Comparison of ENCODE assay signal across 13 cellular contexts in the genomic region with DNA sequence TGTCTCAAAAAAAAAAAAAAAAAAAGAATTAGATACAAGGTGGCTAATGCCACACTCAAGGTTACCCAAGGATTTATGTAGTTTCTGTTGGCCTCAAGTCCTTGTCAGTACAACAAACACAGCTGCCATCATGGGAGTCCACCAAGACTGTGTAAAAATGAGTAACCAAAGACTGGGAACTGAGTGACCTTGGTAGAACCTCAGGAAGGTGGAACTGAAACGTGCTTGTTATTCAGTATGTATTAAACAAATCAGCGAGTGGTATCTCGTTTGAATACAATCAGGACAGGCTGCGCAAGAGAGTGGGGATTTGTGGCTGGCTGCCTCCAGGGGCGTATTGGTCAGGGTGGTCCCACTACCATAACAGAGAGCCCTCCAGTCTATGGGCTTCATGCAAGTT. TPM values are rescaled to one million over a fixed set of nuclear protein-coding genes. Genes with fewer than 3 reads are reported as not detected.
DNase-seq lines count a peak whose midpoint lies in the region; ATAC-seq, FAIRE-seq and TF ChIP-seq lines count a peak whose summit lies in the region.
"Had no signal": no experiment of that assay in that cellular context is flagged by ENCODE, and none has a peak within 500 bp of the region (broad histone marks: within the 10 kb centered on the region; RNA-seq: fewer than 3 reads in every experiment).

No MANE protein-coding gene starts in this region.

- no peak overlapping the region for H3K4me3 Mint-ChIP-seq in activated T-helper 1 cell treated with anti-CD3 and anti-CD28 coated beads, Interleukin-12 subunit alpha, Interleukin-12 subunit beta, Interleukin-2, Interleukin-4 antibody, amounts not matched to agents 30 ng/mL and 10 ng/mL and 1 ng/mL, durations not matched to agents 14 hours and 24 hours and 36 hours
- H3K4me3 Mint-ChIP-seq: naive thymus-derived CD8-positive, alpha-beta T cell had no signal

- DNase-seq in A549 (ENCODE audit: low read depth in 1 of 2, low spot score in 1 of 2): no peak
- DNase-seq in dorsolateral prefrontal cortex: no peak
- DNase-seq in omental fat pad (ENCODE audit: low spot score): no peak
- DNase-seq in NCI-H524 treated with DMSO at 0.1 percent for 48 hours (lab: John Stamatoyannopoulos, UW): no peak
- no peak for DNase-seq in activated T-helper 1 cell treated with anti-CD3 and anti-CD28 coated beads, Interleukin-12 subunit alpha, Interleukin-12 subunit beta, Interleukin-2, Interleukin-4 antibody, amounts not matched to agents 30 ng/mL and 10 ng/mL and 1 ng/mL, durations not matched to agents 14 hours and 24 hours and 36 hours (ENCODE audit: low spot score)
- DNase-seq: activated CD4-positive, alpha-beta T cell treated with anti-CD3 and anti-CD28 coated beads for 1 hour; central memory CD4-positive, alpha-beta T cell; naive thymus-derived CD8-positive, alpha-beta T cell had no signal

- peak; percentile 13 for FAIRE-seq in A549 (lab: Jason Lieb, UNC)

- H3K27ac ChIP-seq in A549: no peak overlapping the region
- H3K27ac ChIP-seq in dorsolateral prefrontal cortex: no peak overlapping the region

- TF ChIP-seq CTCF in A549 (IDR thresholded peaks at IDR 0.05) (no peak), dorsolateral prefrontal cortex (IDR thresholded peaks at IDR 0.05 in 54 of 56, conservative IDR thresholded peaks at IDR 0.05 in 2 of 56; ENCODE audit: low read depth in 1 of 56, partially characterized antibody in 56 of 56) (no peak), omental fat pad (IDR thresholded peaks at IDR 0.05) (no peak)

- H3K9me3 ChIP-seq in A549: no peaks in the 10 kb centered on the region

- WGBS in A549 (ENCODE audit: missing lambda C conversion rate): 69% methylated on average over 5 of the region's 5 CpGs

- TF ChIP-seq POLR2A in A549 (IDR thresholded peaks at IDR 0.05; ENCODE audit: low read length): no peak

- H3K27me3 ChIP-seq in dorsolateral prefrontal cortex: no peaks in the 10 kb centered on the region

- no peak overlapping the region for H3K4me3 ChIP-seq in A549
- H3K4me3 ChIP-seq in dorsolateral prefrontal cortex: no peak overlapping the region

- no peaks in the 10 kb centered on the region for H3K36me3 Mint-ChIP-seq in activated T-helper 1 cell treated with anti-CD3 and anti-CD28 coated beads, Interleukin-12 subunit alpha, Interleukin-12 subunit beta, Interleukin-2, Interleukin-4 antibody, amounts not matched to agents 30 ng/mL and 10 ng/mL and 1 ng/mL, durations not matched to agents 14 hours and 24 hours and 36 hours (ENCODE audit: low read depth)
- H3K36me3 Mint-ChIP-seq: naive thymus-derived CD8-positive, alpha-beta T cell had no signal

- peaks cover 12% of the 10 kb centered on the region for H3K27me3 Mint-ChIP-seq in activated T-helper 1 cell treated with anti-CD3 and anti-CD28 coated beads, Interleukin-12 subunit alpha, Interleukin-12 subunit beta, Interleukin-2, Interleukin-4 antibody, amounts not matched to agents 30 ng/mL and 10 ng/mL and 1 ng/mL, durations not matched to agents 14 hours and 24 hours and 36 hours (ENCODE audit: insufficient read depth)

- no peak for ATAC-seq in A549
- ATAC-seq in GM19023 (IDR thresholded peaks at IDR 0.05; ENCODE audit: unreplicated experiment): peak; percentile 70
- peak; percentile 58 for ATAC-seq in HG02642 (IDR thresholded peaks at IDR 0.05; ENCODE audit: poor library complexity, unreplicated experiment)
- peak; percentile 59 for ATAC-seq in HG03558 (IDR thresholded peaks at IDR 0.05; ENCODE audit: extremely low read depth, unreplicated experiment)
- ATAC-seq in omental fat pad (ENCODE audit: low FRiP score): no peak
- ATAC-seq: naive thymus-derived CD8-positive, alpha-beta T cell had no signal

- no peaks in the 10 kb centered on the region for H3K9me3 Mint-ChIP-seq in activated T-helper 1 cell treated with anti-CD3 and anti-CD28 coated beads, Interleukin-12 subunit alpha, Interleukin-12 subunit beta, Interleukin-2, Interleukin-4 antibody, amounts not matched to agents 30 ng/mL and 10 ng/mL and 1 ng/mL, durations not matched to agents 14 hours and 24 hours and 36 hours
- H3K9me3 Mint-ChIP-seq: naive thymus-derived CD8-positive, alpha-beta T cell had no signal

- H3K4me1 ChIP-seq in A549: no peaks in the 10 kb centered on the region; the same call in 2 of the 3 replicates

- H3K4me2 ChIP-seq in A549: no peak overlapping the region

- intact Hi-C loops in dorsolateral prefrontal cortex (cut with DNase I): no loop called here
- intact Hi-C loops in activated T-helper 1 cell treated with anti-CD3 and anti-CD28 coated beads, Interleukin-12 subunit alpha, Interleukin-12 subunit beta, Interleukin-2, Interleukin-4 antibody, amounts not matched to agents 30 ng/mL and 10 ng/mL and 1 ng/mL, durations not matched to agents 14 hours and 24 hours and 36 hours (cut with micrococcal nuclease): no loop called here

- H3K27ac Mint-ChIP-seq in activated T-helper 1 cell treated with anti-CD3 and anti-CD28 coated beads, Interleukin-12 subunit alpha, Interleukin-12 subunit beta, Interleukin-2, Interleukin-4 antibody, amounts not matched to agents 30 ng/mL and 10 ng/mL and 1 ng/mL, durations not matched to agents 14 hours and 24 hours and 36 hours: no peak overlapping the region
- H3K27ac Mint-ChIP-seq: naive thymus-derived CD8-positive, alpha-beta T cell had no signal

- no peak for TF ChIP-seq RAD21 in A549 (conservative IDR thresholded peaks at IDR 0.05 in 1 of 2, IDR thresholded peaks at IDR 0.05 in 1 of 2)

- POLR2A ChIA-PET in A549 (lab: Yijun Ruan, JAX): interaction anchor here (0.6 kb wide), 1 partner anchor 309 kb away, joined by 3 read pairs; no protein-coding TSS in a partner anchor

- no peak for TF ChIP-seq EP300 in A549 (IDR thresholded peaks at IDR 0.05)

- CTCF ChIA-PET in A549 (lab: Yijun Ruan, JAX): interaction anchor here (0.6 to 7.8 kb wide), 12 partner anchors 8 to 391 kb away, joined by 3 to 59 read pairs (median 4); no protein-coding TSS in a partner anchor

- H3K4me1 Mint-ChIP-seq in activated T-helper 1 cell treated with anti-CD3 and anti-CD28 coated beads, Interleukin-12 subunit alpha, Interleukin-12 subunit beta, Interleukin-2, Interleukin-4 antibody, amounts not matched to agents 30 ng/mL and 10 ng/mL and 1 ng/mL, durations not matched to agents 14 hours and 24 hours and 36 hours (ENCODE audit: low read depth): no peaks in the 10 kb centered on the region

TF ChIP-seq in A549, 52 proteins besides CTCF, POLR2A, EP300 and RAD21 (continues in another document):
- TF ChIP-seq ZFP36 (IDR thresholded peaks at IDR 0.05; ENCODE audit: borderline replicate concordance, partially characterized antibody) (no peak), EHF (CRISPR knock-in tag; IDR thresholded peaks at IDR 0.05) (no peak), HOXB13 (CRISPR knock-in tag; IDR thresholded peaks at IDR 0.05; ENCODE audit: low read depth) (no peak), RNF2 (IDR thresholded peaks at IDR 0.05; ENCODE audit: borderline replicate concordance, low read depth) (no peak)

RNA-seq across cellular contexts. Expression of a gene that starts 1.6 kb away (rescaled TPM):
- polyA plus RNA-seq in A549 (2011; rRNA removed) (not detected in 2 replicates), A549 (2017; fragmentation: RNase III; extraction: RNeasy Plus Mini Kit Qiagen cat#74134 plus additional on column Dnase treatment) (0.08 TPM in 1 of 3 replicates, not detected in the others)
- 0.01 TPM in 1 of 2 replicates, not detected in the other for polyA plus RNA-seq in A549 (2012; cell fraction: cytosol; rRNA removed)
- not detected in 2 replicates for polyA plus RNA-seq in A549 (2012; cell fraction: nucleus; rRNA removed)
- polyA minus RNA-seq in A549 (2011; rRNA and poly(A)+ RNA removed): not detected in 2 replicates
- total RNA-seq in dorsolateral prefrontal cortex (not detected), omental fat pad (under 1 TPM in 1 of 4 donors, not detected in 3; 0.25 TPM)
- not detected in 2 replicates for total RNA-seq in activated T-helper 1 cell treated with anti-CD3 and anti-CD28 coated beads, Interleukin-12 subunit alpha, Interleukin-12 subunit beta, Interleukin-2, Interleukin-4 antibody, amounts not matched to agents 30 ng/mL and 10 ng/mL and 1 ng/mL, durations not matched to agents 14 hours and 24 hours and 36 hours
- total RNA-seq: naive thymus-derived CD8-positive, alpha-beta T cell; skeletal muscle tissue had no signal
- polyA plus RNA-seq: AG04450 had no signal

RNA-seq across cellular contexts. Expression of a gene that starts 24.6 kb away (rescaled TPM):
- polyA plus RNA-seq in A549 (2011; rRNA removed) (not detected in 2 replicates), A549 (2017; fragmentation: RNase III; extraction: RNeasy Plus Mini Kit Qiagen cat#74134 plus additional on column Dnase treatment) (not detected in 3 replicates)
- polyA plus RNA-seq in A549 (2012; cell fraction: cytosol; rRNA removed): not detected in 2 replicates
- polyA plus RNA-seq in A549 (2012; cell fraction: nucleus; rRNA removed): 0.12 and 0.15 TPM in 2 replicates
- not detected in 2 replicates for polyA minus RNA-seq in A549 (2011; rRNA and poly(A)+ RNA removed)
- total RNA-seq in dorsolateral prefrontal cortex (10 to 100 TPM in 6 of 120 experiments, 1 to 10 TPM in 105, under 1 TPM in 7, not detected in 2; 0.48 to 16.9 (median 3.9) TPM), omental fat pad (1 to 10 TPM; 1.0 to 5.5 (median 4.3) TPM)
- total RNA-seq in activated T-helper 1 cell treated with anti-CD3 and anti-CD28 coated beads, Interleukin-12 subunit alpha, Interleukin-12 subunit beta, Interleukin-2, Interleukin-4 antibody, amounts not matched to agents 30 ng/mL and 10 ng/mL and 1 ng/mL, durations not matched to agents 14 hours and 24 hours and 36 hours: 141 and 152 TPM in 2 replicates
- total RNA-seq: skeletal muscle tissue had no signal
- polyA plus RNA-seq: AG04450 had no signal

RNA-seq across cellular contexts. Expression of a gene that starts 53.6 kb away (rescaled TPM):
- polyA plus RNA-seq in A549 (2011; rRNA removed) (90.4 and 103 TPM in 2 replicates), A549 (2017; fragmentation: RNase III; extraction: RNeasy Plus Mini Kit Qiagen cat#74134 plus additional on column Dnase treatment) (78.7 to 91.0 TPM (median 82.8 TPM) in 3 replicates)
- 79.0 and 87.3 TPM in 2 replicates for polyA plus RNA-seq in A549 (2012; cell fraction: cytosol; rRNA removed)
- 107 and 135 TPM in 2 replicates for polyA plus RNA-seq in A549 (2012; cell fraction: nucleus; rRNA removed)
- 82.5 and 94.8 TPM in 2 replicates for polyA minus RNA-seq in A549 (2011; rRNA and poly(A)+ RNA removed)
- total RNA-seq in dorsolateral prefrontal cortex (10 to 100 TPM; 27.5 to 46.3 (median 34.0) TPM), omental fat pad (10 to 100 TPM; 40.1 to 61.5 (median 49.0) TPM)
- total RNA-seq in activated T-helper 1 cell treated with anti-CD3 and anti-CD28 coated beads, Interleukin-12 subunit alpha, Interleukin-12 subunit beta, Interleukin-2, Interleukin-4 antibody, amounts not matched to agents 30 ng/mL and 10 ng/mL and 1 ng/mL, durations not matched to agents 14 hours and 24 hours and 36 hours: 90.2 and 93.1 TPM in 2 replicates

RNA-seq across cellular contexts. Expression of a gene that starts 57.7 kb away (rescaled TPM):
- 48.3 and 57.4 TPM in 2 replicates for polyA plus RNA-seq in A549 (2011; rRNA removed)
- 21.9 and 26.3 TPM in 2 replicates for polyA plus RNA-seq in A549 (2012; cell fraction: cytosol; rRNA removed)
- 22.0 and 27.8 TPM in 2 replicates for polyA plus RNA-seq in A549 (2012; cell fraction: nucleus; rRNA removed)
- polyA plus RNA-seq in A549 (2017; fragmentation: RNase III; extraction: RNeasy Plus Mini Kit Qiagen cat#74134 plus additional on column Dnase treatment): 22.8 to 26.1 TPM (median 25.9 TPM) in 3 replicates
- 71.1 and 77.7 TPM in 2 replicates for polyA minus RNA-seq in A549 (2011; rRNA and poly(A)+ RNA removed)
- total RNA-seq in dorsolateral prefrontal cortex: 10 to 100 TPM; 10.2 to 50.7 (median 21.9) TPM
- total RNA-seq in omental fat pad: 10 to 100 TPM in 3 of 4 donors, 1 to 10 TPM in 1; 7.9 to 19.5 (median 12.8) TPM
- 36.3 and 36.7 TPM in 2 replicates for total RNA-seq in activated T-helper 1 cell treated with anti-CD3 and anti-CD28 coated beads, Interleukin-12 subunit alpha, Interleukin-12 subunit beta, Interleukin-2, Interleukin-4 antibody, amounts not matched to agents 30 ng/mL and 10 ng/mL and 1 ng/mL, durations not matched to agents 14 hours and 24 hours and 36 hours

Comparison
In these comparisons a context has a peak if more than half of its experiments do, and no peak if none do; other contexts are left out.
1. ATAC-seq: peak in GM19023 (single experiment), HG02642 (single experiment) and HG03558 (single experiment); none in A549 (0 of 2) and omental fat pad (single experiment).